In genomic region chr20:9359561-9360308, GRCh38 we compare ENCODE assay signal across 1 cellular context.
TF ChIP-seq lines count a peak whose summit lies in the region.

No MANE protein-coding gene starts in this region.

TF ChIP-seq in HepG2, 621 proteins besides CTCF, POLR2A, EP300 and RAD21 (continued from another document and continues in another):
- TF ChIP-seq, protein P1, sequence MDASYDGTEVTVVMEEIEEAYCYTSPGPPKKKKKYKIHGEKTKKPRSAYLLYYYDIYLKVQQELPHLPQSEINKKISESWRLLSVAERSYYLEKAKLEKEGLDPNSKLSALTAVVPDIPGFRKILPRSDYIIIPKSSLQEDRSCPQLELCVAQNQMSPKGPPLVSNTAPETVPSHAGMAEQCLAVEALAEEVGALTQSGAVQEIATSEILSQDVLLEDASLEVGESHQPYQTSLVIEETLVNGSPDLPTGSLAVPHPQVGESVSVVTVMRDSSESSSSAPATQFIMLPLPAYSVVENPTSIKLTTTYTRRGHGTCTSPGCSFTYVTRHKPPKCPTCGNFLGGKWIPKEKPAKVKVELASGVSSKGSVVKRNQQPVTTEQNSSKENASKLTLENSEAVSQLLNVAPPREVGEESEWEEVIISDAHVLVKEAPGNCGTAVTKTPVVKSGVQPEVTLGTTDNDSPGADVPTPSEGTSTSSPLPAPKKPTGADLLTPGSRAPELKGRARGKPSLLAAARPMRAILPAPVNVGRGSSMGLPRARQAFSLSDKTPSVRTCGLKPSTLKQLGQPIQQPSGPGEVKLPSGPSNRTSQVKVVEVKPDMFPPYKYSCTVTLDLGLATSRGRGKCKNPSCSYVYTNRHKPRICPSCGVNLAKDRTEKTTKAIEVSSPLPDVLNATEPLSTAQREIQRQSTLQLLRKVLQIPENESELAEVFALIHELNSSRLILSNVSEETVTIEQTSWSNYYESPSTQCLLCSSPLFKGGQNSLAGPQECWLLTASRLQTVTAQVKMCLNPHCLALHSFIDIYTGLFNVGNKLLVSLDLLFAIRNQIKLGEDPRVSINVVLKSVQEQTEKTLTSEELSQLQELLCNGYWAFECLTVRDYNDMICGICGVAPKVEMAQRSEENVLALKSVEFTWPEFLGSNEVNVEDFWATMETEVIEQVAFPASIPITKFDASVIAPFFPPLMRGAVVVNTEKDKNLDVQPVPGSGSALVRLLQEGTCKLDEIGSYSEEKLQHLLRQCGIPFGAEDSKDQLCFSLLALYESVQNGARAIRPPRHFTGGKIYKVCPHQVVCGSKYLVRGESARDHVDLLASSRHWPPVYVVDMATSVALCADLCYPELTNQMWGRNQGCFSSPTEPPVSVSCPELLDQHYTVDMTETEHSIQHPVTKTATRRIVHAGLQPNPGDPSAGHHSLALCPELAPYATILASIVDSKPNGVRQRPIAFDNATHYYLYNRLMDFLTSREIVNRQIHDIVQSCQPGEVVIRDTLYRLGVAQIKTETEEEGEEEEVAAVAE (CRISPR knock-in tag; IDR thresholded peaks at IDR 0.05; ENCODE audit: borderline replicate concordance): 0 out of 2 replicates have a peak, but pooled peaks have one; percentile 48
- TF ChIP-seq TARDBP (CRISPR knock-in tag; IDR thresholded peaks at IDR 0.05) (peak; percentile 43; the same call in 1 of the 2 replicates), CEBPZ (IDR thresholded peaks at IDR 0.05; ENCODE audit: low read length) (no peak), POLR2AphosphoS2 (IDR thresholded peaks at IDR 0.05; ENCODE audit: low read depth, low read length) (no peak), HDAC2 (CRISPR knock-in tag; IDR thresholded peaks at IDR 0.05) (0 out of 2 replicates have a peak, but pooled peaks have one; percentile 16), SMAD3 (CRISPR knock-in tag; IDR thresholded peaks at IDR 0.05) (peak; percentile 48; the same call in 1 of the 2 replicates), ZNF431 (CRISPR knock-in tag; IDR thresholded peaks at IDR 0.05; ENCODE audit: borderline replicate concordance, low read depth) (0 out of 2 replicates have a peak, but pooled peaks have one; percentile 10), JUN (CRISPR knock-in tag; IDR thresholded peaks at IDR 0.05) (no peak), ZNF180 (CRISPR knock-in tag; IDR thresholded peaks at IDR 0.05; ENCODE audit: borderline replicate concordance, low read depth) (no peak), ZNF460 (CRISPR knock-in tag; IDR thresholded peaks at IDR 0.05; ENCODE audit: borderline replicate concordance) (no peak), NRL (CRISPR knock-in tag; IDR thresholded peaks at IDR 0.05; ENCODE audit: borderline replicate concordance) (no peak), ZNF234 (CRISPR knock-in tag; conservative IDR thresholded peaks at IDR 0.05) (no peak), NR2F1 (CRISPR knock-in tag; IDR thresholded peaks at IDR 0.05) (peak; percentile 55 to 68; a peak in 1 of 4 replicates), HCFC1 (IDR thresholded peaks at IDR 0.05; ENCODE audit: low read depth, low read length) (no peak), KLF12 (CRISPR knock-in tag; IDR thresholded peaks at IDR 0.05; ENCODE audit: borderline replicate concordance) (no peak), DRAP1 (CRISPR knock-in tag; IDR thresholded peaks at IDR 0.05) (0 out of 2 replicates have a peak, but pooled peaks have one; percentile 32), HNF4A (CRISPR knock-in tag; IDR thresholded peaks at IDR 0.05) (0 out of 2 replicates have a peak, but pooled peaks have one; percentile 1), SIX1 (CRISPR knock-in tag; IDR thresholded peaks at IDR 0.05; ENCODE audit: borderline replicate concordance) (no peak), ZNF124 (CRISPR knock-in tag; IDR thresholded peaks at IDR 0.05) (0 out of 2 replicates have a peak, but pooled peaks have one; percentile 37), YEATS4 (CRISPR knock-in tag; IDR thresholded peaks at IDR 0.05; ENCODE audit: borderline replicate concordance) (no peak), ZNF646 (CRISPR knock-in tag; IDR thresholded peaks at IDR 0.05) (no peak), TBP (CRISPR knock-in tag; IDR thresholded peaks at IDR 0.05) (no peak), POGZ (CRISPR knock-in tag; IDR thresholded peaks at IDR 0.05) (no peak), SP2 (CRISPR knock-in tag; IDR thresholded peaks at IDR 0.05) (no peak), ZNF354B (CRISPR knock-in tag; IDR thresholded peaks at IDR 0.05) (no peak), MIXL1 (CRISPR knock-in tag; IDR thresholded peaks at IDR 0.05) (peak; percentile 66; the same call in 1 of the 2 replicates), ZNF879 (CRISPR knock-in tag; IDR thresholded peaks at IDR 0.05) (no peak), KAT8 (CRISPR knock-in tag; IDR thresholded peaks at IDR 0.05) (0 out of 2 replicates have a peak, but pooled peaks have one; percentile 22), ATAD3A (CRISPR knock-in tag; IDR thresholded peaks at IDR 0.05) (no peak), ERF (CRISPR knock-in tag; IDR thresholded peaks at IDR 0.05) (0 out of 2 replicates have a peak, but pooled peaks have one; percentile 30), KAT7 (CRISPR knock-in tag; IDR thresholded peaks at IDR 0.05; ENCODE audit: borderline replicate concordance) (no peak)
- TF ChIP-seq, protein P2, sequence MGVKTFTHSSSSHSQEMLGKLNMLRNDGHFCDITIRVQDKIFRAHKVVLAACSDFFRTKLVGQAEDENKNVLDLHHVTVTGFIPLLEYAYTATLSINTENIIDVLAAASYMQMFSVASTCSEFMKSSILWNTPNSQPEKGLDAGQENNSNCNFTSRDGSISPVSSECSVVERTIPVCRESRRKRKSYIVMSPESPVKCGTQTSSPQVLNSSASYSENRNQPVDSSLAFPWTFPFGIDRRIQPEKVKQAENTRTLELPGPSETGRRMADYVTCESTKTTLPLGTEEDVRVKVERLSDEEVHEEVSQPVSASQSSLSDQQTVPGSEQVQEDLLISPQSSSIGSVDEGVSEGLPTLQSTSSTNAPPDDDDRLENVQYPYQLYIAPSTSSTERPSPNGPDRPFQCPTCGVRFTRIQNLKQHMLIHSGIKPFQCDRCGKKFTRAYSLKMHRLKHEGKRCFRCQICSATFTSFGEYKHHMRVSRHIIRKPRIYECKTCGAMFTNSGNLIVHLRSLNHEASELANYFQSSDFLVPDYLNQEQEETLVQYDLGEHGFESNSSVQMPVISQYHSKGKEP (CRISPR knock-in tag; IDR thresholded peaks at IDR 0.05): no peak
- TF ChIP-seq, protein P3, sequence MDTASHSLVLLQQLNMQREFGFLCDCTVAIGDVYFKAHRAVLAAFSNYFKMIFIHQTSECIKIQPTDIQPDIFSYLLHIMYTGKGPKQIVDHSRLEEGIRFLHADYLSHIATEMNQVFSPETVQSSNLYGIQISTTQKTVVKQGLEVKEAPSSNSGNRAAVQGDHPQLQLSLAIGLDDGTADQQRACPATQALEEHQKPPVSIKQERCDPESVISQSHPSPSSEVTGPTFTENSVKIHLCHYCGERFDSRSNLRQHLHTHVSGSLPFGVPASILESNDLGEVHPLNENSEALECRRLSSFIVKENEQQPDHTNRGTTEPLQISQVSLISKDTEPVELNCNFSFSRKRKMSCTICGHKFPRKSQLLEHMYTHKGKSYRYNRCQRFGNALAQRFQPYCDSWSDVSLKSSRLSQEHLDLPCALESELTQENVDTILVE (CRISPR knock-in tag; IDR thresholded peaks at IDR 0.05): 0 out of 2 replicates have a peak, but pooled peaks have one; percentile 42
- TF ChIP-seq, protein P4, sequence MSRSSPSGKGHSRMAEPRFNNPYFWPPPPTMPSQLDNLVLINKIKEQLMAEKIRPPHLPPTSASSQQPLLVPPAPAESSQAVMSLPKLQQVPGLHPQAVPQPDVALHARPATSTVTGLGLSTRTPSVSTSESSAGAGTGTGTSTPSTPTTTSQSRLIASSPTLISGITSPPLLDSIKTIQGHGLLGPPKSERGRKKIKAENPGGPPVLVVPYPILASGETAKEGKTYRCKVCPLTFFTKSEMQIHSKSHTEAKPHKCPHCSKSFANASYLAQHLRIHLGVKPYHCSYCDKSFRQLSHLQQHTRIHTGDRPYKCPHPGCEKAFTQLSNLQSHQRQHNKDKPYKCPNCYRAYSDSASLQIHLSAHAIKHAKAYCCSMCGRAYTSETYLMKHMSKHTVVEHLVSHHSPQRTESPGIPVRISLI (CRISPR knock-in tag; IDR thresholded peaks at IDR 0.05; ENCODE audit: borderline replicate concordance): peak; percentile 76; the same call in 1 of the 2 replicates
- TF ChIP-seq, protein P5, sequence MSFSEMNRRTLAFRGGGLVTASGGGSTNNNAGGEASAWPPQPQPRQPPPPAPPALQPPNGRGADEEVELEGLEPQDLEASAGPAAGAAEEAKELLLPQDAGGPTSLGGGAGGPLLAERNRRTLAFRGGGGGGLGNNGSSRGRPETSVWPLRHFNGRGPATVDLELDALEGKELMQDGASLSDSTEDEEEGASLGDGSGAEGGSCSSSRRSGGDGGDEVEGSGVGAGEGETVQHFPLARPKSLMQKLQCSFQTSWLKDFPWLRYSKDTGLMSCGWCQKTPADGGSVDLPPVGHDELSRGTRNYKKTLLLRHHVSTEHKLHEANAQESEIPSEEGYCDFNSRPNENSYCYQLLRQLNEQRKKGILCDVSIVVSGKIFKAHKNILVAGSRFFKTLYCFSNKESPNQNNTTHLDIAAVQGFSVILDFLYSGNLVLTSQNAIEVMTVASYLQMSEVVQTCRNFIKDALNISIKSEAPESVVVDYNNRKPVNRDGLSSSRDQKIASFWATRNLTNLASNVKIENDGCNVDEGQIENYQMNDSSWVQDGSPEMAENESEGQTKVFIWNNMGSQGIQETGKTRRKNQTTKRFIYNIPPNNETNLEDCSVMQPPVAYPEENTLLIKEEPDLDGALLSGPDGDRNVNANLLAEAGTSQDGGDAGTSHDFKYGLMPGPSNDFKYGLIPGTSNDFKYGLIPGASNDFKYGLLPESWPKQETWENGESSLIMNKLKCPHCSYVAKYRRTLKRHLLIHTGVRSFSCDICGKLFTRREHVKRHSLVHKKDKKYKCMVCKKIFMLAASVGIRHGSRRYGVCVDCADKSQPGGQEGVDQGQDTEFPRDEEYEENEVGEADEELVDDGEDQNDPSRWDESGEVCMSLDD (CRISPR knock-in tag; IDR thresholded peaks at IDR 0.05; ENCODE audit: borderline replicate concordance): no peak
- TF ChIP-seq, protein P6, sequence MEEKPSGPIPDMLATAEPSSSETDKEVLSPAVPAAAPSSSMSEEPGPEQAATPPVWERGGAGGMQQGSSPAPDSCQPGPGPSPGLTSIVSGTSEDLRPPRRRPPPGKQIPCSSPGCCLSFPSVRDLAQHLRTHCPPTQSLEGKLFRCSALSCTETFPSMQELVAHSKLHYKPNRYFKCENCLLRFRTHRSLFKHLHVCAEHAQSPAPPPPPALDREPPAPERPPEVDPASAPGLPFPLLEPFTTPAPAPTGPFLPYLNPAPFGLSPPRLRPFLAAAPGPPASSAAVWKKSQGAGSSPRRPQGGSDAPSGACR (CRISPR knock-in tag; IDR thresholded peaks at IDR 0.05): no peak; the same call in 1 of the 2 replicates
